ENCODE assay signal across 11 cellular contexts in the genomic region with DNA sequence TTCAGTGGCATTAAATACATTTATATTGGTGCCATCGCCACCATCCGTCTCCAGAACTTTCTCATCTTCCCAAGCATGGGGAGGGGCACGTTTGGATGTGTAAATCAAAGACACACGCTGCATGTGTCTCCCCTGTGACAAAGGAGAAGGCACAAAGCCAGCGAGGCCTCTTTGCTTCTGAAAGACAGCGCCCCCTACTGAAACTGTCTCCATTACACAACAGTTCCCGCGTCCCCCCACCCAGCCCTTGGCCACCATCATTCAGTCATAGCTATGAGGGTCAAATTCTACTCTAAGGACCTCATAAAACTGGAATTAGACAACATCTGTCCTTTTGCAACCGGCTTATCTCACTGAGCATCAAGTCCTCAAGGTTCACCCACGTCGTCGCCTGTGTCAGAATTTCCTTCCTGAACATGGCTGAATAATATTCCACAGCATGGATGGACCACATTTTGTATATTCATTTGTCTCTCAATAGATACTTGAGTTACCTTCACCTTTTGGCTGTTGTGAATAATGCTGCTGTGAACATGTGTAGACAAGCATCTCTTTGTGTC.
DNase-seq lines count a peak whose midpoint lies in the region; ATAC-seq, FAIRE-seq and TF ChIP-seq lines count a peak whose summit lies in the region.
"Had no signal": no experiment of that assay in that cellular context is flagged by ENCODE, and none has a peak within 500 bp of the region (broad histone marks: within the 10 kb centered on the region; RNA-seq: fewer than 3 reads in every experiment).

No MANE protein-coding gene starts in this region.

- H3K36me3 ChIP-seq in bronchial epithelial cell (ENCODE audit: control insufficient read depth, insufficient read depth, low read length): no peaks in the 10 kb centered on the region

- H3K36me3 Mint-ChIP-seq in natural killer cell treated with Interleukin-12 subunit alpha and Interleukin-12 subunit beta and Interleukin-15 and Interleukin-18, amount 100 ng/mL, for 72 hours: no peaks in the 10 kb centered on the region

- peaks cover 29 to 32% of the 10 kb centered on the region in 2 donors for H3K27me3 Mint-ChIP-seq in natural killer cell treated with Interleukin-12 subunit alpha and Interleukin-12 subunit beta and Interleukin-15 and Interleukin-18, amount 100 ng/mL, for 72 hours

- ATAC-seq in natural killer cell treated with Interleukin-12 subunit alpha and Interleukin-12 subunit beta and Interleukin-15 and Interleukin-18, amount 100 ng/mL, for 72 hours: no peak
- no peak for ATAC-seq in GM19463 (IDR thresholded peaks at IDR 0.05; ENCODE audit: unreplicated experiment)
- ATAC-seq: psoas muscle had no signal

- H3K4me3 ChIP-seq in HFF-Myc (replicated peaks; ENCODE audit: low read depth, low read length) (no peak overlapping the region), bronchial epithelial cell (ENCODE audit: low read depth, low read length) (no peak overlapping the region)
- H3K4me3 ChIP-seq: psoas muscle had no signal

- DNase-seq in GM10248 (ENCODE audit: extremely low spot score) (peak; percentile 16), HFF-Myc (ENCODE audit: extremely low read depth, low read depth) (no peak), bronchial epithelial cell (ENCODE audit: low read depth) (peak; percentile 49), HuH-7.5 (ENCODE audit: low spot score) (no peak)
- DNase-seq in natural killer cell treated with Interleukin-12 subunit alpha and Interleukin-12 subunit beta and Interleukin-15 and Interleukin-18, amount 100 ng/mL, for 72 hours (ENCODE audit: low spot score): peak; percentile 41
- DNase-seq in stimulated activated CD4-positive, alpha-beta T cell treated with anti-CD3 and anti-CD28 coated beads, Interleukin-15, amount 100 ng/mL, for 24 hours: no peak
- DNase-seq: DMS79, IMR-90, psoas muscle had no signal

- H3K27me3 ChIP-seq in bronchial epithelial cell (ENCODE audit: control insufficient read depth, insufficient read depth, low read length): peaks cover 3% of the 10 kb centered on the region

- no peak overlapping the region for H3K4me3 Mint-ChIP-seq in natural killer cell treated with Interleukin-12 subunit alpha and Interleukin-12 subunit beta and Interleukin-15 and Interleukin-18, amount 100 ng/mL, for 72 hours

- CTCF ChIA-PET in GM10248 (lab: Yijun Ruan, JAX): interaction anchor here (2.5 kb wide), 1 partner anchor 77 kb away, joined by 10 read pairs; no protein-coding TSS in a partner anchor

- no peaks in the 10 kb centered on the region for H3K4me1 Mint-ChIP-seq in natural killer cell treated with Interleukin-12 subunit alpha and Interleukin-12 subunit beta and Interleukin-15 and Interleukin-18, amount 100 ng/mL, for 72 hours (ENCODE audit: low read depth in 2 of 2)

- POLR2A ChIA-PET in GM10248 (lab: Yijun Ruan, JAX): no interaction called here

- no peak overlapping the region for H3K27ac Mint-ChIP-seq in natural killer cell treated with Interleukin-12 subunit alpha and Interleukin-12 subunit beta and Interleukin-15 and Interleukin-18, amount 100 ng/mL, for 72 hours

- no peaks in the 10 kb centered on the region for H3K9me3 Mint-ChIP-seq in natural killer cell treated with Interleukin-12 subunit alpha and Interleukin-12 subunit beta and Interleukin-15 and Interleukin-18, amount 100 ng/mL, for 72 hours

- TF ChIP-seq CTCF in GM10248 (IDR thresholded peaks at IDR 0.05; ENCODE audit: control extremely low read depth, extremely low read depth, low read depth, missing control alignments): no peak
- TF ChIP-seq CTCF in HFF-Myc (IDR thresholded peaks at IDR 0.05; ENCODE audit: low read depth, low read length, missing control alignments): peak; percentile 45
- TF ChIP-seq CTCF in bronchial epithelial cell (IDR thresholded peaks at IDR 0.05; ENCODE audit: insufficient read depth, low read length, severe bottlenecking): peak; percentile 39

- FAIRE-seq in bronchial epithelial cell (lab: Jason Lieb, UNC): no peak
- FAIRE-seq: endometrium had no signal

Comparison
In these comparisons a context has a peak if more than half of its experiments do, and no peak if none do; other contexts are left out.
1. DNase-seq: peak in GM10248 (single experiment), bronchial epithelial cell (single experiment) and natural killer cell treated with Interleukin-12 subunit alpha and Interleukin-12 subunit beta and Interleukin-15 and Interleukin-18, amount 100 ng/mL, for 72 hours (single experiment); none in HFF-Myc (single experiment), stimulated activated CD4-positive, alpha-beta T cell treated with anti-CD3 and anti-CD28 coated beads, Interleukin-15, amount 100 ng/mL, for 24 hours (single experiment) and HuH-7.5 (single experiment).